8 cellular contexts compared by ENCODE assay signal in the genomic region with DNA sequence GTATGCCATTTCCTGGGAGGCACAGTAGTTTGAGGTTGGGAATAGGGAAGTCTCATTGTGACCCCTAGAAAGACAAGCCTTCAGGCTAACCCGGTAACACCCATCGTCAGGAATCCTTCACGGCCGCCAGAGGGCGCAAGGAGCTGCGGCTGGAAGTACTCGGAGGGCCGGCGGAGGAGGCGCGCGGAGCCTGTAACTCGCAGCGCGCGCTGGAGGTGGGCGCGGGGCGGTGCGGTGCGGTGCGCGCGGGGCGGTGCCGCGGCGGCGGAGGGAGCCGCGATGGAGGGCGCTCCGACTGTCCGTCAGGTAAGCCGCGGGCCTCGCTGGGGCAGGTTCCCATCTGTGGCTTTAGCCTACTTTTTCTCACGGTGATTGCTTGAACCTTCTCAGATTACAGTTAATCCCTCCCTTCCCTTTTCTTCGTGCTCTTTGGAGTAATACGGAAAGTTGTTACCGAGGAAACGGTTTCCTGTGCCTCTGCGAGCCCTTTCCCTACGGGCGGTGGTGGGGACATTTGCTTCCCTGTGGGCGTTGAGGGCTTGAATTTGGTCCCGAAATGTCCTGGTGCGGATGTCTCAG. TPM values are rescaled to one million over a fixed set of nuclear protein-coding genes. Genes with fewer than 3 reads are reported as not detected.
DNase-seq lines count a peak whose midpoint lies in the region; ATAC-seq, FAIRE-seq and TF ChIP-seq lines count a peak whose summit lies in the region.

A gene (plus strand): TSS at position 158 of the 579 bp plus-strand sequence. CDS start 122 bp downstream, at position 280.

- peaks cover 8% of the 10 kb centered on the region for H3K4me1 ChIP-seq in DOHH2 (ENCODE audit: control insufficient read depth, low read length)

- no peaks in the 10 kb centered on the region for H3K9me3 Mint-ChIP-seq in activated T-helper 1 cell treated with anti-CD3 and anti-CD28 coated beads, Interleukin-12 subunit alpha, Interleukin-12 subunit beta, Interleukin-2, Interleukin-4 antibody, amounts not matched to agents 30 ng/mL and 10 ng/mL and 1 ng/mL, durations not matched to agents 14 hours and 24 hours and 36 hours
- H3K9me3 Mint-ChIP-seq in naive thymus-derived CD8-positive, alpha-beta T cell: no peaks in the 10 kb centered on the region
- H3K9me3 Mint-ChIP-seq in stimulated activated naive B cell treated with anti-CD40 and anti-IgM and Interleukin-4, amounts not matched to agents 10 μg/mL and 1 μg/mL and 100 μg/mL, for 72 hours: no peaks in the 10 kb centered on the region

- no peaks in the 10 kb centered on the region for H3K9me2 ChIP-seq in DOHH2 (replicated peaks; ENCODE audit: control insufficient read depth, low read length)

- H3K36me3 Mint-ChIP-seq in activated T-helper 1 cell treated with anti-CD3 and anti-CD28 coated beads, Interleukin-12 subunit alpha, Interleukin-12 subunit beta, Interleukin-2, Interleukin-4 antibody, amounts not matched to agents 30 ng/mL and 10 ng/mL and 1 ng/mL, durations not matched to agents 14 hours and 24 hours and 36 hours (ENCODE audit: low read depth): no peaks in the 10 kb centered on the region
- H3K36me3 Mint-ChIP-seq in naive thymus-derived CD8-positive, alpha-beta T cell: no peaks in the 10 kb centered on the region
- no peaks in the 10 kb centered on the region for H3K36me3 Mint-ChIP-seq in stimulated activated naive B cell treated with anti-CD40 and anti-IgM and Interleukin-4, amounts not matched to agents 10 μg/mL and 1 μg/mL and 100 μg/mL, for 72 hours

- DNase-seq in GOT3 (lab: John Stamatoyannopoulos, UW) (peak; percentile 32), Kasumi-1 (lab: John Stamatoyannopoulos, UW) (peak; percentile 96 to 97), RCC 7860 (ENCODE audit: low spot score) (peak; percentile 76), fibroblast of peridontal ligament (ENCODE audit: extremely low read depth) (peak; percentile 85)
- peak; percentile 79 for DNase-seq in activated T-helper 1 cell treated with anti-CD3 and anti-CD28 coated beads, Interleukin-12 subunit alpha, Interleukin-12 subunit beta, Interleukin-2, Interleukin-4 antibody, amounts not matched to agents 30 ng/mL and 10 ng/mL and 1 ng/mL, durations not matched to agents 14 hours and 24 hours and 36 hours (ENCODE audit: low spot score)
- DNase-seq in naive thymus-derived CD8-positive, alpha-beta T cell: peak; percentile 71 to 90 (median 82)
- DNase-seq in stimulated activated naive B cell treated with anti-CD40 and anti-IgM and Interleukin-4, amounts not matched to agents 10 μg/mL and 1 μg/mL and 100 μg/mL, for 72 hours: peak; percentile 79

- no peaks in the 10 kb centered on the region for H4K20me1 ChIP-seq in DOHH2 (ENCODE audit: control insufficient read depth, insufficient read depth, low read depth, low read length)

- no peaks in the 10 kb centered on the region for H3K27me3 ChIP-seq in DOHH2 (ENCODE audit: control insufficient read depth, low read length)

- H3K79me2 ChIP-seq in DOHH2 (ENCODE audit: control insufficient read depth, low read length): no peaks in the 10 kb centered on the region

- no peak within 1 kb of the TSS for H3K27ac Mint-ChIP-seq in activated T-helper 1 cell treated with anti-CD3 and anti-CD28 coated beads, Interleukin-12 subunit alpha, Interleukin-12 subunit beta, Interleukin-2, Interleukin-4 antibody, amounts not matched to agents 30 ng/mL and 10 ng/mL and 1 ng/mL, durations not matched to agents 14 hours and 24 hours and 36 hours
- peak within 1 kb of the TSS in 4 of 10 donors; percentile 33 to 87 (median 43) for H3K27ac Mint-ChIP-seq in naive thymus-derived CD8-positive, alpha-beta T cell
- peak within 1 kb of the TSS; percentile 73 for H3K27ac Mint-ChIP-seq in stimulated activated naive B cell treated with anti-CD40 and anti-IgM and Interleukin-4, amounts not matched to agents 10 μg/mL and 1 μg/mL and 100 μg/mL, for 72 hours

- no peaks in the 10 kb centered on the region for H3K9me3 ChIP-seq in DOHH2 (ENCODE audit: control insufficient read depth, insufficient read depth, low read length)

- peak within 1 kb of the TSS; percentile 85 for H3K4me2 ChIP-seq in DOHH2 (ENCODE audit: low read length)

- H3K36me3 ChIP-seq in DOHH2 (ENCODE audit: control insufficient read depth, low read length): no peaks in the 10 kb centered on the region

- POLR2A ChIA-PET in naive thymus-derived CD8-positive, alpha-beta T cell (lab: Charles Lee): interaction anchor here (0.7 to 1.4 kb wide), 2 partner anchors 71 to 92 kb away, joined by 3 to 4 read pairs; a partner anchor contains a TSS

- H3K4me3 ChIP-seq in DOHH2 (ENCODE audit: low read length): peak within 1 kb of the TSS; percentile 75

- peak within 1 kb of the TSS; percentile 79 for H3K4me3 Mint-ChIP-seq in activated T-helper 1 cell treated with anti-CD3 and anti-CD28 coated beads, Interleukin-12 subunit alpha, Interleukin-12 subunit beta, Interleukin-2, Interleukin-4 antibody, amounts not matched to agents 30 ng/mL and 10 ng/mL and 1 ng/mL, durations not matched to agents 14 hours and 24 hours and 36 hours
- H3K4me3 Mint-ChIP-seq in naive thymus-derived CD8-positive, alpha-beta T cell: peak within 1 kb of the TSS; percentile 68 to 87 (median 79)
- peak within 1 kb of the TSS; percentile 81 to 85 for H3K4me3 Mint-ChIP-seq in stimulated activated naive B cell treated with anti-CD40 and anti-IgM and Interleukin-4, amounts not matched to agents 10 μg/mL and 1 μg/mL and 100 μg/mL, for 72 hours

- FAIRE-seq in RCC 7860 (lab: Jason Lieb, UNC): no peak

- ATAC-seq in naive thymus-derived CD8-positive, alpha-beta T cell: peak; percentile 98 to 100
- ATAC-seq in stimulated activated naive B cell treated with anti-CD40 and anti-IgM and Interleukin-4, amounts not matched to agents 10 μg/mL and 1 μg/mL and 100 μg/mL, for 72 hours (replicated peaks): peak; percentile 99 to 100

- peak; percentile 83 for TF ChIP-seq CTCF in DOHH2 (IDR thresholded peaks at IDR 0.05; ENCODE audit: low read depth, low read length, poor library complexity, severe bottlenecking)

- peaks cover 12% of the 10 kb centered on the region for H3K27me3 Mint-ChIP-seq in activated T-helper 1 cell treated with anti-CD3 and anti-CD28 coated beads, Interleukin-12 subunit alpha, Interleukin-12 subunit beta, Interleukin-2, Interleukin-4 antibody, amounts not matched to agents 30 ng/mL and 10 ng/mL and 1 ng/mL, durations not matched to agents 14 hours and 24 hours and 36 hours (ENCODE audit: insufficient read depth)
- no peaks in the 10 kb centered on the region for H3K27me3 Mint-ChIP-seq in naive thymus-derived CD8-positive, alpha-beta T cell
- no peaks in the 10 kb centered on the region for H3K27me3 Mint-ChIP-seq in stimulated activated naive B cell treated with anti-CD40 and anti-IgM and Interleukin-4, amounts not matched to agents 10 μg/mL and 1 μg/mL and 100 μg/mL, for 72 hours

- intact Hi-C loops in activated T-helper 1 cell treated with anti-CD3 and anti-CD28 coated beads, Interleukin-12 subunit alpha, Interleukin-12 subunit beta, Interleukin-2, Interleukin-4 antibody, amounts not matched to agents 30 ng/mL and 10 ng/mL and 1 ng/mL, durations not matched to agents 14 hours and 24 hours and 36 hours (cut with micrococcal nuclease): loop anchor here (1.0 to 2.0 kb wide), 7 partner anchors 75 to 580 kb away; a partner anchor contains a TSS

- no peaks in the 10 kb centered on the region; the same call in 1 of the 2 replicates for H3F3A ChIP-seq in DOHH2 (ENCODE audit: control insufficient read depth, insufficient read depth)

- no peak within 1 kb of the TSS for H3K27ac ChIP-seq in DOHH2 (ENCODE audit: low read depth, low read length)

- peaks cover 8% of the 10 kb centered on the region for H3K4me1 Mint-ChIP-seq in activated T-helper 1 cell treated with anti-CD3 and anti-CD28 coated beads, Interleukin-12 subunit alpha, Interleukin-12 subunit beta, Interleukin-2, Interleukin-4 antibody, amounts not matched to agents 30 ng/mL and 10 ng/mL and 1 ng/mL, durations not matched to agents 14 hours and 24 hours and 36 hours (ENCODE audit: low read depth)
- H3K4me1 Mint-ChIP-seq in naive thymus-derived CD8-positive, alpha-beta T cell: peaks cover 0 to 10% (median 4%) of the 10 kb centered on the region in 4 donors
- peaks cover 6 to 8% of the 10 kb centered on the region in 2 donors for H3K4me1 Mint-ChIP-seq in stimulated activated naive B cell treated with anti-CD40 and anti-IgM and Interleukin-4, amounts not matched to agents 10 μg/mL and 1 μg/mL and 100 μg/mL, for 72 hours

RNA-seq across cellular contexts. Expression of the gene that starts here (rescaled TPM):
- 0.05 TPM in 1 of 2 replicates, not detected in the other for total RNA-seq in activated T-helper 1 cell treated with anti-CD3 and anti-CD28 coated beads, Interleukin-12 subunit alpha, Interleukin-12 subunit beta, Interleukin-2, Interleukin-4 antibody, amounts not matched to agents 30 ng/mL and 10 ng/mL and 1 ng/mL, durations not matched to agents 14 hours and 24 hours and 36 hours
- 1 to 10 TPM in 1 of 2 experiments, under 1 TPM in 1; 0.82 to 2.1 TPM for total RNA-seq in naive thymus-derived CD8-positive, alpha-beta T cell
- polyA plus RNA-seq in naive thymus-derived CD8-positive, alpha-beta T cell: under 1 TPM in 2 of 3 donors, not detected in 1; 0.37 to 0.39 TPM

Comparison
In these comparisons a context has a peak if more than half of its experiments do, and no peak if none do; other contexts are left out.
1. Peak in DNase-seq in activated T-helper 1 cell treated with anti-CD3 and anti-CD28 coated beads, Interleukin-12 subunit alpha, Interleukin-12 subunit beta, Interleukin-2, Interleukin-4 antibody, amounts not matched to agents 30 ng/mL and 10 ng/mL and 1 ng/mL, durations not matched to agents 14 hours and 24 hours and 36 hours; RNA of the gene not detected or under 1 TPM.
2. DNase-seq: peak in every context shown above with its lines; median percentile 96 in Kasumi-1; 85 in fibroblast of peridontal ligament; 82 in naive thymus-derived CD8-positive, alpha-beta T cell; 79 in activated T-helper 1 cell treated with anti-CD3 and anti-CD28 coated beads, Interleukin-12 subunit alpha, Interleukin-12 subunit beta, Interleukin-2, Interleukin-4 antibody, amounts not matched to agents 30 ng/mL and 10 ng/mL and 1 ng/mL, durations not matched to agents 14 hours and 24 hours and 36 hours; 79 in stimulated activated naive B cell treated with anti-CD40 and anti-IgM and Interleukin-4, amounts not matched to agents 10 μg/mL and 1 μg/mL and 100 μg/mL, for 72 hours; 76 in RCC 7860; 32 in GOT3.